ENCODE assay signal across 8 cellular contexts in genomic region chr19:52675289-52675688, GRCh38. TPM values are rescaled to one million over a fixed set of nuclear protein-coding genes. Genes with fewer than 3 reads are reported as not detected.
DNase-seq lines count a peak whose midpoint lies in the region; ATAC-seq and TF ChIP-seq lines count a peak whose summit lies in the region.
"Not testable (repeated sequence)": the region's sequence is repeated elsewhere in the genome, so short reads cannot be mapped to it uniquely, and the experiment has no call there.

No MANE protein-coding gene starts in this region.

- H3K79me2 ChIP-seq in osteoblast (ENCODE audit: insufficient read depth, low read length), result peaks cover 85% of the 10 kb centered on the region
- H3K79me2 ChIP-seq in smooth muscle cell (ENCODE audit: low read depth), result peaks cover 89% of the 10 kb centered on the region

- intact Hi-C loops in CD8-positive, alpha-beta T cell (cut with DNase I, micrococcal nuclease), result not testable (repeated sequence)

- not testable (repeated sequence) for H3K27me3 Mint-ChIP-seq in CD8-positive, alpha-beta T cell (ENCODE audit: low read depth); central memory CD8-positive, alpha-beta T cell; endodermal cell (ENCODE audit: insufficient read depth); immature natural killer cell (ENCODE audit: low read depth in 3 of 3)

- H3K27me3 ChIP-seq in CD8-positive, alpha-beta T cell (ENCODE audit: insufficient read depth, low read length); WERI-Rb-1 (ENCODE audit: insufficient read depth, low read depth, severe bottlenecking); endodermal cell (ENCODE audit: control insufficient read depth, insufficient read depth, low read length, poor library complexity, severe bottlenecking); osteoblast (ENCODE audit: insufficient read depth, low read length); smooth muscle cell (ENCODE audit: low read depth): not testable (repeated sequence)

- H3K4me1 Mint-ChIP-seq in CD8-positive, alpha-beta T cell (ENCODE audit: low read depth), result peaks cover 39% of the 10 kb centered on the region
- H3K4me1 Mint-ChIP-seq in central memory CD8-positive, alpha-beta T cell, result peaks cover 28% of the 10 kb centered on the region
- H3K4me1 Mint-ChIP-seq in endodermal cell, result not testable (repeated sequence)
- peaks cover 39 to 57% of the 10 kb centered on the region in 2 donors for H3K4me1 Mint-ChIP-seq in immature natural killer cell

- H3F3A ChIP-seq in smooth muscle cell (ENCODE audit: low read depth), result not testable (repeated sequence)

- not testable (repeated sequence) for H3K9me3 ChIP-seq in CD8-positive, alpha-beta T cell (ENCODE audit: low read length); WERI-Rb-1 (ENCODE audit: severe bottlenecking); osteoblast (ENCODE audit: low read depth, low read length); smooth muscle cell (replicated peaks; ENCODE audit: low read depth)
- H3K9me3 ChIP-seq in endodermal cell (ENCODE audit: control insufficient read depth, low read length), result peaks cover 23% of the 10 kb centered on the region

- H3K4me1 ChIP-seq in CD8-positive, alpha-beta T cell (ENCODE audit: insufficient read depth, low read length); endodermal cell (ENCODE audit: control insufficient read depth, insufficient read depth, low read length); osteoblast (ENCODE audit: insufficient read depth, low read length); smooth muscle cell (ENCODE audit: low read depth): not testable (repeated sequence)

- not testable (repeated sequence) for H2AFZ ChIP-seq in osteoblast (ENCODE audit: low read length); smooth muscle cell (ENCODE audit: low read depth)

- H3K4me2 ChIP-seq in osteoblast (ENCODE audit: insufficient read depth, low read length); smooth muscle cell: not testable (repeated sequence)

- H3K4me3 ChIP-seq in CD8-positive, alpha-beta T cell (ENCODE audit: low read depth, low read length); WERI-Rb-1 (ENCODE audit: low read depth, low read length); osteoblast (ENCODE audit: insufficient read depth, low read length); smooth muscle cell: not testable (repeated sequence)
- peak overlapping the region; percentile 66 for H3K4me3 ChIP-seq in endodermal cell (ENCODE audit: low read length)

- H3K4me3 Mint-ChIP-seq in CD8-positive, alpha-beta T cell; central memory CD8-positive, alpha-beta T cell; endodermal cell; immature natural killer cell: not testable (repeated sequence)

- ATAC-seq in CD8-positive, alpha-beta T cell; central memory CD8-positive, alpha-beta T cell (replicated peaks; ENCODE audit: extremely low read depth, poor library complexity, severe bottlenecking): not testable (repeated sequence)

- not testable (repeated sequence) for H4K20me1 ChIP-seq in osteoblast (ENCODE audit: insufficient read depth, low read length)
- H4K20me1 ChIP-seq in smooth muscle cell (ENCODE audit: low read depth), result peaks cover 40% of the 10 kb centered on the region

- H3K36me3 ChIP-seq in CD8-positive, alpha-beta T cell (ENCODE audit: insufficient read depth, low read length); osteoblast (ENCODE audit: insufficient read depth, low read length); smooth muscle cell (ENCODE audit: low read depth): not testable (repeated sequence)
- H3K36me3 ChIP-seq in WERI-Rb-1 (peaks cover 54% of the 10 kb centered on the region), endodermal cell (ENCODE audit: control insufficient read depth, insufficient read depth, low read length) (peaks cover 56% of the 10 kb centered on the region)

- 91 to 98% methylated on average over 4 to 6 of the region's 6 CpGs for WGBS in endodermal cell (ENCODE audit: insufficient coverage in 1 of 2, insufficient read length in 1 of 2), 2 experiments
- 82% methylated on average over 6 of the region's 6 CpGs for WGBS in smooth muscle cell (ENCODE audit: low lambda C conversion rate)

- H3K27ac Mint-ChIP-seq in CD8-positive, alpha-beta T cell, result peak overlapping the region; percentile 33
- peak overlapping the region; percentile 3 for H3K27ac Mint-ChIP-seq in central memory CD8-positive, alpha-beta T cell (ENCODE audit: low read depth)
- not testable (repeated sequence) for H3K27ac Mint-ChIP-seq in endodermal cell
- H3K27ac Mint-ChIP-seq in immature natural killer cell, result peak overlapping the region in 5 of 6 donors; percentile 12 to 92 (median 74)

- not testable (repeated sequence) for H3K27ac ChIP-seq in CD8-positive, alpha-beta T cell (ENCODE audit: low read depth, low read length); endodermal cell (ENCODE audit: low read depth, low read length); osteoblast (ENCODE audit: low read depth, low read length)
- H3K27ac ChIP-seq in WERI-Rb-1 (peak overlapping the region; percentile 31; the same call in 1 of the 2 replicates), smooth muscle cell (ENCODE audit: low read depth) (peak overlapping the region; percentile 24)

- CTCF ChIA-PET in CD8-positive, alpha-beta T cell (lab: Charles Lee), result not testable (repeated sequence)

- not testable (repeated sequence) for H3K9me3 Mint-ChIP-seq in CD8-positive, alpha-beta T cell; central memory CD8-positive, alpha-beta T cell; immature natural killer cell
- H3K9me3 Mint-ChIP-seq in endodermal cell, result peaks cover 25% of the 10 kb centered on the region

- H3K9ac ChIP-seq in endodermal cell (ENCODE audit: extremely low read depth, low read length, poor library complexity, severe bottlenecking); smooth muscle cell (ENCODE audit: low read depth): not testable (repeated sequence)

- peaks cover 41% of the 10 kb centered on the region for H3K36me3 Mint-ChIP-seq in CD8-positive, alpha-beta T cell
- H3K36me3 Mint-ChIP-seq in central memory CD8-positive, alpha-beta T cell (ENCODE audit: insufficient read depth), result not testable (repeated sequence)
- H3K36me3 Mint-ChIP-seq in endodermal cell (ENCODE audit: low read depth) (peaks cover 55% of the 10 kb centered on the region), immature natural killer cell (peaks cover under 1 to 19% (median 13%) of the 10 kb centered on the region in 3 donors)

- POLR2A ChIA-PET in CD8-positive, alpha-beta T cell (lab: Charles Lee), result not testable (repeated sequence)

- peak; percentile 51 for DNase-seq in A172 (ENCODE audit: low spot score)
- DNase-seq in CD8-positive, alpha-beta T cell; WERI-Rb-1; central memory CD8-positive, alpha-beta T cell (ENCODE audit: low spot score in 2 of 2); endodermal cell; immature natural killer cell; smooth muscle cell (lab: John Stamatoyannopoulos, UW; ENCODE audit: unreplicated experiment): not testable (repeated sequence)
- peak; percentile 30 for DNase-seq in osteoblast (ENCODE audit: insufficient read length, low spot score, missing footprints)

- TF ChIP-seq CTCF in CD8-positive, alpha-beta T cell (IDR thresholded peaks at IDR 0.05); WERI-Rb-1 (IDR thresholded peaks at IDR 0.05; ENCODE audit: low read depth, low read length); endodermal cell (conservative IDR thresholded peaks at IDR 0.05); osteoblast (IDR thresholded peaks at IDR 0.05; ENCODE audit: extremely low read depth, low read depth, low read length); smooth muscle cell (IDR thresholded peaks at IDR 0.05; ENCODE audit: borderline replicate concordance, insufficient read depth, poor library complexity, severe bottlenecking): not testable (repeated sequence)

RNA-seq across cellular contexts. Expression of gene ZNF83, which starts 37.1 kb away (rescaled TPM):
- 57.1 and 57.3 TPM in 2 replicates for total RNA-seq in A172 (2014; rRNA removed; shearing (Covaris generic))
- total RNA-seq in CD8-positive, alpha-beta T cell, result 10 to 100 TPM; 49.4 to 51.2 TPM
- total RNA-seq in endodermal cell (10 to 100 TPM; 59.0 to 88.7 TPM), osteoblast (52.8 and 59.5 TPM in 2 replicates), smooth muscle cell (53.2 and 60.0 TPM in 2 replicates)
- 62.8 TPM for polyA plus RNA-seq in endodermal cell (2013, experiment 1 of 2)
- 60.8 TPM for polyA plus RNA-seq in endodermal cell (2013, experiment 2 of 2)
- polyA plus RNA-seq in immature natural killer cell (10 to 100 TPM in 1 of 3 donors, 1 to 10 TPM in 2; 5.2 to 19.1 (median 8.3) TPM), smooth muscle cell (20.6 and 32.9 TPM in 2 replicates)

RNA-seq across cellular contexts. Expression of gene ZNF611, which starts 59.6 kb away (rescaled TPM):
- total RNA-seq in A172 (2014; rRNA removed; shearing (Covaris generic)), result 9.7 and 11.7 TPM in 2 replicates
- 10 to 100 TPM; 22.4 to 23.0 TPM for total RNA-seq in CD8-positive, alpha-beta T cell
- total RNA-seq in endodermal cell, result 100 to 1,000 TPM in 1 of 2 donors, 10 to 100 TPM in 1; 96.9 to 136 TPM
- polyA plus RNA-seq in endodermal cell (2013, experiment 1 of 2), result 12.4 TPM
- polyA plus RNA-seq in endodermal cell (2013, experiment 2 of 2), result 15.0 TPM
- polyA plus RNA-seq in immature natural killer cell, result 10 to 100 TPM; 18.4 to 75.2 (median 27.4) TPM
- total RNA-seq in osteoblast, result 10.5 and 15.3 TPM in 2 replicates
- total RNA-seq in smooth muscle cell, result 15.3 and 19.0 TPM in 2 replicates
- 7.7 and 10.1 TPM in 2 replicates for polyA plus RNA-seq in smooth muscle cell
